In genomic region chr6:115643762-115644161, GRCh38 we compare ENCODE assay signal across 16 cellular contexts.
DNase-seq lines count a peak whose midpoint lies in the region; ATAC-seq and TF ChIP-seq lines count a peak whose summit lies in the region.
"Had no signal": no experiment of that assay in that cellular context is flagged by ENCODE, and none has a peak within 500 bp of the region (broad histone marks: within the 10 kb centered on the region; RNA-seq: fewer than 3 reads in every experiment).

No MANE protein-coding gene starts in this region.

- H3K4me2 ChIP-seq in GM23338 = no peak overlapping the region

- H3K27ac ChIP-seq in GM23338 (ENCODE audit: low read depth) = no peak overlapping the region
- H3K27ac ChIP-seq: pancreas had no signal

- H3K79me2 ChIP-seq in GM23338 (replicated peaks; ENCODE audit: insufficient read depth) = no peaks in the 10 kb centered on the region

- no peaks in the 10 kb centered on the region for H3K36me3 Mint-ChIP-seq in HFFc6 (ENCODE audit: low read depth)
- H3K36me3 Mint-ChIP-seq in GM23338 (ENCODE audit: low read depth) = no peaks in the 10 kb centered on the region
- H3K36me3 Mint-ChIP-seq in endothelial cell (ENCODE audit: low read depth, unreplicated experiment) = no peaks in the 10 kb centered on the region
- H3K36me3 Mint-ChIP-seq: CD4-positive, alpha-beta memory T cell had no signal

- H3K4me3 ChIP-seq in adipocyte (ENCODE audit: low read length) (no peak overlapping the region), GM23338 (no peak overlapping the region)
- H3K4me3 ChIP-seq: pancreas had no signal

- H2AFZ ChIP-seq in GM23338 = no peak overlapping the region

- H3K9me2 ChIP-seq in GM23338 (ENCODE audit: insufficient read depth) = no peaks in the 10 kb centered on the region

- no peaks in the 10 kb centered on the region for H3K9me3 ChIP-seq in adipocyte (ENCODE audit: control insufficient read depth, low read length)
- H3K9me3 ChIP-seq: pancreas had no signal

- ATAC-seq in GM23338 = no peak
- ATAC-seq: activated CD8-positive, alpha-beta T cell treated with anti-CD3 and anti-CD28 coated beads for 36 hours; stimulated activated naive CD8-positive, alpha-beta T cell treated with anti-CD3 and anti-CD28 coated beads, Interleukin-15, Interleukin-2, amounts not matched to agents 100 U/mL and 50 U/mL, for 24 hours had no signal

- no peak overlapping the region for H3K27ac Mint-ChIP-seq in HFFc6
- no peak overlapping the region for H3K27ac Mint-ChIP-seq in GM23338
- no peak overlapping the region for H3K27ac Mint-ChIP-seq in endothelial cell (ENCODE audit: unreplicated experiment)
- H3K27ac Mint-ChIP-seq: activated CD8-positive, alpha-beta T cell treated with anti-CD3 and anti-CD28 coated beads for 36 hours; activated naive CD4-positive, alpha-beta T cell treated with anti-CD3 and anti-CD28 coated beads for 36 hours; CD4-positive, alpha-beta memory T cell; T-helper 1 cell treated with Interleukin-12 subunit alpha and Interleukin-12 subunit beta and Interleukin-4 antibody, amounts not matched to agents 30 μg/mL and 1 μg/mL, for 36 hours had no signal

- TF ChIP-seq CTCF in HFFc6 (IDR thresholded peaks at IDR 0.05) (peak; percentile 67), GM23338 (conservative IDR thresholded peaks at IDR 0.05; ENCODE audit: low read depth in 2 of 2) (no peak), endothelial cell (IDR thresholded peaks at IDR 0.05; ENCODE audit: unreplicated experiment) (no peak)

- no peaks in the 10 kb centered on the region for H3F3A ChIP-seq in GM23338 (replicated peaks; ENCODE audit: low read depth)

- DNase-seq in AG08396 (ENCODE audit: low spot score) = peak; percentile 16
- peak; percentile 66 for DNase-seq in HFFc6
- peak; percentile 69 for DNase-seq in adipocyte (ENCODE audit: low read depth)
- peak; percentile 35 for DNase-seq in iris pigment epithelial cell (ENCODE audit: low read depth)
- DNase-seq in GM23338 (ENCODE audit: low spot score) = no peak
- no peak for DNase-seq in endothelial cell (ENCODE audit: low spot score)
- DNase-seq in dermis blood vessel endothelial cell = no peak
- no peak for DNase-seq in globus pallidus (ENCODE audit: low spot score)
- DNase-seq: activated CD8-positive, alpha-beta T cell treated with anti-CD3 and anti-CD28 coated beads for 36 hours; activated naive CD4-positive, alpha-beta T cell treated with anti-CD3 and anti-CD28 coated beads for 36 hours; CD4-positive, alpha-beta memory T cell; NCI-H1694 treated with DMSO at 0.1 percent for 48 hours; pancreas; stimulated activated CD4-positive, alpha-beta T cell treated with anti-CD3 and anti-CD28 coated beads, Interleukin-4, amount 100 ng/mL, for 1 hour; stimulated activated naive CD8-positive, alpha-beta T cell treated with anti-CD3 and anti-CD28 coated beads, Interleukin-15, Interleukin-2, amounts not matched to agents 100 U/mL and 50 U/mL, for 24 hours had no signal

- H3K4me3 Mint-ChIP-seq in HFFc6 = no peak overlapping the region
- H3K4me3 Mint-ChIP-seq in GM23338 = no peak overlapping the region
- no peak overlapping the region for H3K4me3 Mint-ChIP-seq in endothelial cell (ENCODE audit: unreplicated experiment)
- H3K4me3 Mint-ChIP-seq: activated CD8-positive, alpha-beta T cell treated with anti-CD3 and anti-CD28 coated beads for 36 hours; activated naive CD4-positive, alpha-beta T cell treated with anti-CD3 and anti-CD28 coated beads for 36 hours; CD4-positive, alpha-beta memory T cell; T-helper 1 cell treated with Interleukin-12 subunit alpha and Interleukin-12 subunit beta and Interleukin-4 antibody, amounts not matched to agents 30 μg/mL and 1 μg/mL, for 36 hours had no signal

- H3K27me3 ChIP-seq in adipocyte (replicated peaks; ENCODE audit: control insufficient read depth, insufficient read depth, low read length) (no peaks in the 10 kb centered on the region), GM23338 (ENCODE audit: insufficient read depth) (no peaks in the 10 kb centered on the region)
- H3K27me3 ChIP-seq: pancreas had no signal

- H3K9me3 Mint-ChIP-seq in HFFc6 (peaks cover 4% of the 10 kb centered on the region; the same call in 1 of the 2 replicates), GM23338 (no peaks in the 10 kb centered on the region; the same call in 2 of the 3 replicates), endothelial cell (ENCODE audit: unreplicated experiment) (no peaks in the 10 kb centered on the region)

- no peak overlapping the region for H3K9ac ChIP-seq in adipocyte (ENCODE audit: low read length)

- no peaks in the 10 kb centered on the region for H3K4me1 ChIP-seq in adipocyte (ENCODE audit: control insufficient read depth, insufficient read depth, low read length)
- H3K4me1 ChIP-seq in GM23338 (ENCODE audit: insufficient read depth) = no peaks in the 10 kb centered on the region
- H3K4me1 ChIP-seq: pancreas had no signal

- H3K36me3 ChIP-seq in adipocyte (ENCODE audit: control insufficient read depth, insufficient read depth, low read length, severe bottlenecking) = no peaks in the 10 kb centered on the region
- H3K36me3 ChIP-seq in GM23338 (ENCODE audit: insufficient read depth) = no peaks in the 10 kb centered on the region
- H3K36me3 ChIP-seq: pancreas had no signal

- H3K27me3 Mint-ChIP-seq in HFFc6 (ENCODE audit: insufficient read depth) (no peaks in the 10 kb centered on the region; the same call in 1 of the 2 replicates), GM23338 (ENCODE audit: insufficient read depth, low read depth, poor library complexity) (no peaks in the 10 kb centered on the region), endothelial cell (ENCODE audit: unreplicated experiment) (no peaks in the 10 kb centered on the region)
- H3K27me3 Mint-ChIP-seq: activated CD8-positive, alpha-beta T cell treated with anti-CD3 and anti-CD28 coated beads for 36 hours; CD4-positive, alpha-beta memory T cell had no signal

- H3K4me1 Mint-ChIP-seq in HFFc6 (ENCODE audit: low read depth) = peaks cover 6% of the 10 kb centered on the region; the same call in 1 of the 2 replicates
- H3K4me1 Mint-ChIP-seq in GM23338 = no peaks in the 10 kb centered on the region
- H3K4me1 Mint-ChIP-seq in endothelial cell (ENCODE audit: unreplicated experiment) = no peaks in the 10 kb centered on the region
- H3K4me1 Mint-ChIP-seq: CD4-positive, alpha-beta memory T cell had no signal

- no peaks in the 10 kb centered on the region for H4K20me1 ChIP-seq in GM23338 (replicated peaks; ENCODE audit: insufficient read depth)

TF ChIP-seq in GM23338, 12 proteins besides CTCF, POLR2A, EP300 and RAD21:
- TF ChIP-seq NANOG (IDR thresholded peaks at IDR 0.05; ENCODE audit: borderline replicate concordance) = no peak
- TF ChIP-seq JUNB (IDR thresholded peaks at IDR 0.05; ENCODE audit: unreplicated experiment) = no peak
- no peak for TF ChIP-seq ZNF331 (CRISPR knock-in tag; IDR thresholded peaks at IDR 0.05; ENCODE audit: low read depth)
- TF ChIP-seq EZH2 (IDR thresholded peaks at IDR 0.05; ENCODE audit: low read depth, unreplicated experiment) = no peak

Comparison
In these comparisons a context has a peak if more than half of its experiments do, and no peak if none do; other contexts are left out.
1. DNase-seq: peak in AG08396 (single experiment), HFFc6 (single experiment), adipocyte (single experiment) and iris pigment epithelial cell (single experiment); none in GM23338 (single experiment), endothelial cell (single experiment), dermis blood vessel endothelial cell (single experiment) and globus pallidus (single experiment).